In the genomic region with DNA sequence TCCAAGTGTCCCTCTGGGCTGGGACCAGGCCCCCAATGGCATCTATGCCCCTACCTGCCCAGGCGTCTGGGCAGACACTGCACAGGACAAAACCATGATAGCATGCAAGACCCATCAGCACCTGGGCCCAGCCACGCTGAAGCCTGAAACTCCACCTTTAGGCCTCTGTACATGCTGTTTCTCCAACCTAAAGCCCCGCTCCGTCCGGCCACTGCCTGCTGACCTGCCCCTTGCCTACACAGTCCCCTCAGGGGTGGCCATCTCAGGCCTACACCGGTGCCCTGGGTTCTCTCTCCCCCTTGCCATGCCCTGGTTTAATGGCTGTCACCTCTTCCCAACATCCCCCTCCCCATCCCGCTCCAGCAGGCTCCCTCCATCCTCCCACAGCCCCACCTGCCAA, we compare ENCODE assay signal across 26 cellular contexts. TPM values are rescaled to one million over a fixed set of nuclear protein-coding genes. Genes with fewer than 3 reads are reported as not detected.
"Had no signal": no experiment of that assay in that cellular context is flagged by ENCODE, and none has a peak within 500 bp of the region (broad histone marks: within the 10 kb centered on the region; RNA-seq: fewer than 3 reads in every experiment).

No MANE protein-coding gene starts in this region.

- H3K9me3 ChIP-seq: left ventricle myocardium inferior, pancreas, prostate gland, suprapubic skin, thoracic aorta, tibial artery, vagina had no signal

- H3K9me3 Mint-ChIP-seq: mesothelial cell of epicardium; nephron; neural crest cell; stimulated activated naive CD8-positive, alpha-beta T cell treated with anti-CD3 and anti-CD28 coated beads, Interleukin-15, Interleukin-2, amounts not matched to agents 100 ng/mL and 50 ng/mL, for 24 hours had no signal

- H2AFZ ChIP-seq: hepatocyte had no signal

- H3K27ac ChIP-seq: hepatocyte, left ventricle myocardium inferior, pancreas, prostate gland, skin epidermis, suprapubic skin, thoracic aorta, tibial artery, vagina had no signal

- H3K4me2 ChIP-seq: hepatocyte had no signal

- FAIRE-seq: pancreas had no signal

- ATAC-seq: pancreas, right cardiac atrium, sciatic nerve had no signal

- H3K27ac Mint-ChIP-seq: mesothelial cell of epicardium; naive B cell; nephron; stimulated activated naive CD8-positive, alpha-beta T cell treated with anti-CD3 and anti-CD28 coated beads, Interleukin-15, Interleukin-2, amounts not matched to agents 100 ng/mL and 50 ng/mL, for 24 hours had no signal

- H3K36me3 Mint-ChIP-seq: mesothelial cell of epicardium had no signal

- H3K27me3 ChIP-seq: vagina had no signal

- H3K36me3 ChIP-seq: left ventricle myocardium inferior, pancreas, prostate gland, suprapubic skin, thoracic aorta, tibial artery, vagina had no signal

- H3K79me2 ChIP-seq: hepatocyte had no signal

- H3K4me1 ChIP-seq: pancreas, prostate gland had no signal

- H3K4me3 ChIP-seq: hepatocyte, left ventricle myocardium inferior, lung, pancreas, prostate gland, skin epidermis, suprapubic skin, thoracic aorta, tibial artery, vagina had no signal

- DNase-seq: islet precursor cell; left ventricle myocardium inferior; mesendoderm; naive B cell; retina; right cardiac atrium; stimulated activated CD4-positive, alpha-beta T cell treated with anti-CD3 and anti-CD28 coated beads, Interleukin-12 subunit alpha, Interleukin-12 subunit beta, amount 100 ng/mL, for 4 hours; stimulated activated CD4-positive, alpha-beta T cell treated with anti-CD3 and anti-CD28 coated beads, Interleukin-15, amount 100 ng/mL, for 24 hours; stimulated activated CD4-positive, alpha-beta T cell treated with anti-CD3 and anti-CD28 coated beads, Interleukin-4, amount 100 ng/mL, for 1 hour; stimulated activated naive CD4-positive, alpha-beta T cell; tibial artery; trophoblast cell had no signal

- H3K4me3 Mint-ChIP-seq: mesothelial cell of epicardium; naive B cell; nephron; neural crest cell; stimulated activated naive CD8-positive, alpha-beta T cell treated with anti-CD3 and anti-CD28 coated beads, Interleukin-15, Interleukin-2, amounts not matched to agents 100 ng/mL and 50 ng/mL, for 24 hours had no signal

RNA-seq across cellular contexts. Expression of gene GJA3, which starts 15.3 kb away (rescaled TPM):
- total RNA-seq: neural crest cell, sciatic nerve, subcutaneous adipose tissue, vagina had no signal

RNA-seq across cellular contexts. Expression of gene GJB2, which starts 47.2 kb away (rescaled TPM):
- total RNA-seq: left ventricle myocardium inferior, neural crest cell, subcutaneous adipose tissue had no signal
